9 cellular contexts compared by ENCODE assay signal in genomic region chr12:85076688-85077430, GRCh38. TPM values are rescaled to one million over a fixed set of nuclear protein-coding genes. Genes with fewer than 3 reads are reported as not detected.
A peak's percentile ranks its signal among the peaks of the same experiment; 100 is the strongest.
DNase-seq lines count a peak whose midpoint lies in the region; ATAC-seq, FAIRE-seq and TF ChIP-seq lines count a peak whose summit lies in the region.
"Had no signal": no experiment of that assay in that cellular context is flagged by ENCODE, and none has a peak within 500 bp of the region (broad histone marks: within the 10 kb centered on the region; RNA-seq: fewer than 3 reads in every experiment).

No MANE protein-coding gene starts in this region.

- no peak overlapping the region for H2AK5ac ChIP-seq in mesendoderm (ENCODE audit: low read length)

- no peak overlapping the region for H3K27ac ChIP-seq in mesendoderm (ENCODE audit: low read depth, low read length)

- no peaks in the 10 kb centered on the region for H3K79me2 ChIP-seq in mesendoderm (ENCODE audit: control insufficient read depth, insufficient read depth, low read length)

- H3K4me3 ChIP-seq in bronchial epithelial cell (ENCODE audit: low read depth, low read length) (no peak overlapping the region), mesendoderm (ENCODE audit: low read length) (no peak overlapping the region)

- H3K4ac ChIP-seq in mesendoderm (ENCODE audit: low read depth, low read length), result no peak overlapping the region

- no peak overlapping the region for H3K9ac ChIP-seq in mesendoderm (ENCODE audit: low read length)

- H2BK120ac ChIP-seq in mesendoderm (ENCODE audit: low read depth, low read length), result no peak overlapping the region

- no peak overlapping the region for H3K23ac ChIP-seq in mesendoderm (ENCODE audit: low read length)

- no peak overlapping the region for H2BK15ac ChIP-seq in mesendoderm (replicated peaks; ENCODE audit: low read depth)

- no peak for FAIRE-seq in bronchial epithelial cell (lab: Jason Lieb, UNC)

- H3K36me3 ChIP-seq in bronchial epithelial cell (ENCODE audit: control insufficient read depth, insufficient read depth, low read length) (no peaks in the 10 kb centered on the region), mesendoderm (ENCODE audit: control insufficient read depth, insufficient read depth, low read length) (no peaks in the 10 kb centered on the region)

- ATAC-seq in GM19397 (IDR thresholded peaks at IDR 0.05; ENCODE audit: unreplicated experiment) (peak; percentile 58), HG03575 (IDR thresholded peaks at IDR 0.05; ENCODE audit: extremely low read depth, insufficient number of reproducible peaks, low FRiP score, unreplicated experiment) (peak; percentile 72)

- H3K18ac ChIP-seq in mesendoderm (ENCODE audit: low read length), result no peak overlapping the region

- H3K27me3 ChIP-seq in bronchial epithelial cell (ENCODE audit: control insufficient read depth, insufficient read depth, low read length), result no peaks in the 10 kb centered on the region
- no peaks in the 10 kb centered on the region for H3K27me3 ChIP-seq in mesendoderm (ENCODE audit: insufficient read depth, low read length, poor library complexity)

- TF ChIP-seq CTCF in bronchial epithelial cell (IDR thresholded peaks at IDR 0.05; ENCODE audit: insufficient read depth, low read length, severe bottlenecking), result peak; percentile 43

- DNase-seq in COLO829 (ENCODE audit: low spot score) (peak; percentile 61), NCI-H526 treated with DMSO at 0.1 percent for 48 hours (lab: John Stamatoyannopoulos, UW) (peak; percentile 62), bronchial epithelial cell (ENCODE audit: low read depth) (peak; percentile 96), mesendoderm (peak; percentile 84), NK-92 (lab: John Stamatoyannopoulos, UW; ENCODE audit: unreplicated experiment) (no peak), UCSD-AML1 (lab: John Stamatoyannopoulos, UW; ENCODE audit: unreplicated experiment) (no peak)
- DNase-seq: right cardiac atrium had no signal

- H4K5ac ChIP-seq in mesendoderm (ENCODE audit: low read length), result no peak overlapping the region

- no peak overlapping the region for H4K8ac ChIP-seq in mesendoderm (ENCODE audit: low read depth, low read length)

- H3K56ac ChIP-seq in mesendoderm (ENCODE audit: low read length), result no peak overlapping the region

- no peaks in the 10 kb centered on the region for H3K79me1 ChIP-seq in mesendoderm (ENCODE audit: low read length)

- no peak overlapping the region for H2BK5ac ChIP-seq in mesendoderm (ENCODE audit: low read length)

- H3K4me1 ChIP-seq in mesendoderm (ENCODE audit: control insufficient read depth, low read depth, low read length), result no peaks in the 10 kb centered on the region

- H3K4me2 ChIP-seq in mesendoderm (ENCODE audit: low read length), result no peak overlapping the region

- no CpG with 5 or more reads among the region's 1 CpG for WGBS in mesendoderm (ENCODE audit: extremely low coverage, insufficient coverage, low lambda C conversion rate)

RNA-seq across cellular contexts. Expression of gene LRRIQ1, which starts 40.7 kb away (rescaled TPM):
- total RNA-seq in bronchial epithelial cell, result under 0.01 and 0.38 TPM in 2 replicates
- 0.93 TPM for polyA plus RNA-seq in mesendoderm (2013, experiment 1 of 2)
- 1.2 TPM for polyA plus RNA-seq in mesendoderm (2013, experiment 2 of 2)

RNA-seq across cellular contexts. Expression of gene TSPAN19, which starts 40.8 kb away (rescaled TPM):
- under 0.01 TPM in 1 of 2 replicates, not detected in the other for total RNA-seq in bronchial epithelial cell
- polyA plus RNA-seq in mesendoderm (2013, experiment 1 of 2), result 0.14 TPM
- polyA plus RNA-seq in mesendoderm (2013, experiment 2 of 2), result 0.07 TPM

Comparison
In these comparisons a context has a peak if more than half of its experiments do, and no peak if none do; other contexts are left out.
1. DNase-seq: peak in COLO829 (single experiment), NCI-H526 treated with DMSO at 0.1 percent for 48 hours (single experiment), bronchial epithelial cell (single experiment) and mesendoderm (single experiment); none in NK-92 (single experiment) and UCSD-AML1 (single experiment).